Comparison of ENCODE assay signal across 8 cellular contexts in the genomic region with DNA sequence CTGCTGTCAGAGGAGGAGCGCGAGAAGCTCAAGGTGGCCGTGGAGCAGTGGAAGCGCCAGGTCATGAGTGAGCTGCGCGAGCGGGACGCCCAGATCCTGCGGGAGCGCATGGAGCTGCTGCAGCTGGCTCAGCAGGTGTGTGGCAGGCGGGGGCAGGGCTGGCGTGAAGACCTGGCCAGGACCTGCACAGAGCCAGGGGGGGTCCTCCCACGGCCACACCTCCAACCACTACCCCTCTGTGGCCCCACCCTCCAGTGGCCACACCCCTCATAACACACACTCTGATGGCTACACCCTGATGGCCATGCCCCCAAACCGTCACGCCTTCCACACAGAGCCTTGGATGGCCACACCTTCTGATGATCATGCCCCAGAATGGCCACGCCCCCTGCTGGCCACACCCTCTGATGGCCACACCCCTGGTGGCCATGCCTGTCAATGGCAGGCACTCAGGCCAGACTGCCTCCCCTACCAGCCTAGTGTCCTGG. TPM values are rescaled to one million over a fixed set of nuclear protein-coding genes. Genes with fewer than 3 reads are reported as not detected.
A peak's percentile ranks its signal among the peaks of the same experiment; 100 is the strongest.
DNase-seq lines count a peak whose midpoint lies in the region; ATAC-seq and TF ChIP-seq lines count a peak whose summit lies in the region.

No MANE protein-coding gene starts in this region.

- H3K36me3 Mint-ChIP-seq in activated CD8-positive, alpha-beta T cell treated with anti-CD3 and anti-CD28 coated beads for 36 hours (ENCODE audit: low read depth) = no peaks in the 10 kb centered on the region

- intact Hi-C loops in activated CD8-positive, alpha-beta T cell treated with anti-CD3 and anti-CD28 coated beads for 36 hours (cut with micrococcal nuclease) = no loop called here
- intact Hi-C loops in left colon (cut with DNase I, micrococcal nuclease) (no loop called here), tibial artery (cut with DNase I; ENCODE audit: low total_unique reads) (no loop called here)

- no peak overlapping the region for H3K9ac ChIP-seq in MM.1S (ENCODE audit: low read length)

- no peaks in the 10 kb centered on the region for H3K9me3 ChIP-seq in MM.1S (replicated peaks; ENCODE audit: insufficient read depth, low read length)
- no peaks in the 10 kb centered on the region for H3K9me3 ChIP-seq in tibial artery

- peaks cover 21% of the 10 kb centered on the region for H3K4me1 Mint-ChIP-seq in activated CD8-positive, alpha-beta T cell treated with anti-CD3 and anti-CD28 coated beads for 36 hours (ENCODE audit: low read depth)

- peaks cover 16% of the 10 kb centered on the region; the same call in 1 of the 2 replicates for H3K4me1 ChIP-seq in MM.1S (ENCODE audit: low read length)
- H3K4me1 ChIP-seq in tibial artery = peaks cover 0 to 19% (median 10%) of the 10 kb centered on the region in 4 donors

- TF ChIP-seq CTCF in MM.1S (IDR thresholded peaks at IDR 0.05; ENCODE audit: low read length) = peak; percentile 12; the same call in 1 of the 2 replicates
- TF ChIP-seq CTCF in activated CD8-positive, alpha-beta T cell treated with anti-CD3 and anti-CD28 coated beads for 36 hours (IDR thresholded peaks at IDR 0.05) = peak; percentile 44
- no peak for TF ChIP-seq CTCF in tibial artery (IDR thresholded peaks at IDR 0.05)

- no peaks in the 10 kb centered on the region for H3F3A ChIP-seq in MM.1S (ENCODE audit: insufficient read depth, low read length)

- no peak overlapping the region for H3K4me3 Mint-ChIP-seq in activated CD8-positive, alpha-beta T cell treated with anti-CD3 and anti-CD28 coated beads for 36 hours

- no peaks in the 10 kb centered on the region for H4K20me1 ChIP-seq in MM.1S (ENCODE audit: insufficient read depth, low read length)

- peaks cover 28% of the 10 kb centered on the region for H3K27me3 ChIP-seq in MM.1S (replicated peaks; ENCODE audit: insufficient read depth, low read length)
- peaks cover 0 to 23% of the 10 kb centered on the region in 2 donors for H3K27me3 ChIP-seq in tibial artery

- H3K27ac ChIP-seq in MM.1S (ENCODE audit: low read length) (no peak overlapping the region), tibial artery (no peak overlapping the region)

- no peaks in the 10 kb centered on the region for H3K9me3 Mint-ChIP-seq in activated CD8-positive, alpha-beta T cell treated with anti-CD3 and anti-CD28 coated beads for 36 hours

- H3K27ac Mint-ChIP-seq in activated CD8-positive, alpha-beta T cell treated with anti-CD3 and anti-CD28 coated beads for 36 hours = no peak overlapping the region

- no peaks in the 10 kb centered on the region for H3K9me2 ChIP-seq in MM.1S (replicated peaks; ENCODE audit: insufficient read depth, low read length)

- CTCF ChIA-PET in activated CD8-positive, alpha-beta T cell treated with anti-CD3 and anti-CD28 coated beads for 36 hours (lab: Charles Lee) = interaction anchor here (1.1 to 1.3 kb wide), 2 partner anchors 20 to 388 kb away, joined by 3 read pairs; no protein-coding TSS in a partner anchor

- ATAC-seq in GM21367 (IDR thresholded peaks at IDR 0.05; ENCODE audit: unreplicated experiment) (peak; percentile 64), left colon (peak; percentile 88), GM21723 (IDR thresholded peaks at IDR 0.05; ENCODE audit: unreplicated experiment) (no peak)
- ATAC-seq in activated CD8-positive, alpha-beta T cell treated with anti-CD3 and anti-CD28 coated beads for 36 hours = peak; percentile 86

- H3K79me2 ChIP-seq in MM.1S (ENCODE audit: low read length) = no peaks in the 10 kb centered on the region

- no peak overlapping the region for H2AFZ ChIP-seq in MM.1S (ENCODE audit: low read length)

- in situ Hi-C loops in Caki2 (cut with HindIII; ENCODE audit: low pct_unique_long_range_greater_than_20kb, low sequenced_read_pairs) = no loop called here

- H3K4me3 ChIP-seq in MM.1S (ENCODE audit: low read length) = no peak overlapping the region
- H3K4me3 ChIP-seq in tibial artery = no peak overlapping the region

- no peak overlapping the region for H3K4me2 ChIP-seq in MM.1S (ENCODE audit: low read depth, low read length)

- DNase-seq in Caki2 (ENCODE audit: low read depth) (peak; percentile 66), MM.1S (no peak), left colon (peak; percentile 66 to 70), NCI-H128 (lab: John Stamatoyannopoulos, UW; ENCODE audit: unreplicated experiment) (no peak), tibial artery (no peak)
- peak; percentile 83 for DNase-seq in activated CD8-positive, alpha-beta T cell treated with anti-CD3 and anti-CD28 coated beads for 36 hours

- POLR2A ChIA-PET in activated CD8-positive, alpha-beta T cell treated with anti-CD3 and anti-CD28 coated beads for 36 hours (lab: Charles Lee) = no interaction called here

- no peaks in the 10 kb centered on the region for H3K27me3 Mint-ChIP-seq in activated CD8-positive, alpha-beta T cell treated with anti-CD3 and anti-CD28 coated beads for 36 hours

- H3K36me3 ChIP-seq in MM.1S (replicated peaks; ENCODE audit: insufficient read depth, low read length) = no peaks in the 10 kb centered on the region
- H3K36me3 ChIP-seq in tibial artery = peaks cover 0 to 4% (median 0%) of the 10 kb centered on the region in 3 donors

RNA-seq across cellular contexts. Expression of a gene that starts 23.4 kb away (rescaled TPM):
- total RNA-seq in Caki2 (2014; rRNA removed; shearing (Covaris generic); ENCODE audit: low replicate concordance) = 0.14 TPM in 1 of 2 replicates, not detected in the other
- total RNA-seq in activated CD8-positive, alpha-beta T cell treated with anti-CD3 and anti-CD28 coated beads for 36 hours = 10 to 100 TPM; 20.9 to 23.2 TPM
- under 1 TPM in 1 of 2 donors, not detected in 1; 0.45 TPM for total RNA-seq in left colon

Comparison
In these comparisons a context has a peak if more than half of its experiments do, and no peak if none do; other contexts are left out.
1. DNase-seq: peak in Caki2 (single experiment), activated CD8-positive, alpha-beta T cell treated with anti-CD3 and anti-CD28 coated beads for 36 hours (single experiment) and left colon (2 of 2); none in MM.1S (single experiment), NCI-H128 (single experiment) and tibial artery (0 of 2).
2. CTCF ChIP-seq: peak in MM.1S (single experiment) and activated CD8-positive, alpha-beta T cell treated with anti-CD3 and anti-CD28 coated beads for 36 hours (single experiment); none in tibial artery (0 of 2).
3. RNA of a gene that starts 23.4 kb away (total RNA-seq): 20.9 to 23.2 TPM in activated CD8-positive, alpha-beta T cell treated with anti-CD3 and anti-CD28 coated beads for 36 hours; 0.45 TPM in left colon and 0.14 TPM in Caki2; every median in the first group is over 10 times any median in the second.